Comparison of ENCODE assay signal across 15 cellular contexts in the genomic region with DNA sequence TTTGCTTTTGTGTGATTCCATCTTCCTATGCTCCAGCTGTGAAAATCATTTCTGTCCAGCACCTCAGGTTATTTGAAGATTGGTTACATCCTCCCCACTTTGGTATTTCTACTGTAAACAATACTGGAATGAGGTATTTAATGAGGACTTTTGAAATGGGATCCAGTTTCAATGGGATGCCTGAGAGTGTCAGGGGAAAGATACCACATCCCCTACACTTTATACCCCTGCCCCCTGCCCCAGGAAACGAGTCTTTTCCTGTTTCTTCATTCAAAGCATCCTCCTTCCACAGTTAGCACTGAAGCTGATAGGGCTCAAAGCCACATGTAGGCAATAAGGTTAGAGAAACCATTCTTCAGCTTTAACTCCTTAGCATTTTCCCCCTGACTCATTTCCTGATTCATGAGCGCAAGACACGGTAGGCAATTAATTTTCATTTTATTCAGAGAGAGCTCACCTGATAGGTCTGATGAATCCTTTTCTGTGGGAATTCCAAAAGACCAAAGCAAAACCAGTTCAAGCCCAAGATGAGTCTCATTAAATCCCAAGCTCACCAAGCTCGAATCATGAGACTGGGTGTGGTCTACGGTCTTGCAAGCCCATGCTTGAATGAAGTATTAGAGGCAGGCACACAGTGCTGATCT.
DNase-seq lines count a peak whose midpoint lies in the region; ATAC-seq and TF ChIP-seq lines count a peak whose summit lies in the region.
"Had no signal": no experiment of that assay in that cellular context is flagged by ENCODE, and none has a peak within 500 bp of the region (broad histone marks: within the 10 kb centered on the region; RNA-seq: fewer than 3 reads in every experiment).

No MANE protein-coding gene starts in this region.

- no peak for TF ChIP-seq CTCF in activated CD8-positive, alpha-beta T cell treated with anti-CD3 and anti-CD28 coated beads for 36 hours (IDR thresholded peaks at IDR 0.05)
- TF ChIP-seq CTCF in endothelial cell (IDR thresholded peaks at IDR 0.05; ENCODE audit: unreplicated experiment) = no peak

- no peak for DNase-seq in activated CD8-positive, alpha-beta T cell treated with anti-CD3 and anti-CD28 coated beads for 36 hours
- DNase-seq in activated CD8-positive, alpha-beta T cell treated with anti-CD3 and anti-CD28 coated beads, Interleukin-2, amount 10 ng/mL, durations not matched to agents 7 days and 5 days = no peak
- DNase-seq in RPMI7951 (ENCODE audit: low read depth) = peak; percentile 55
- no peak for DNase-seq in endothelial cell (ENCODE audit: low spot score)
- DNase-seq in stimulated activated naive CD8-positive, alpha-beta T cell treated with anti-CD3 and anti-CD28 coated beads, Interleukin-15, Interleukin-2, amounts not matched to agents 100 U/mL and 50 U/mL, for 24 hours = no peak
- no peak for DNase-seq in NCI-H82 (lab: John Stamatoyannopoulos, UW)
- DNase-seq: activated B cell treated with CpG ODN at 0.5 μM for 24 hours; amygdala; Karpas-422; NCI-H2029 treated with DMSO at 0.1 percent for 48 hours; NK-92 treated with Interleukin-12 subunit alpha and Interleukin-12 subunit beta, amount 100 ng/mL, for 24 hours; ovary; small intestine had no signal

- CTCF ChIA-PET in activated CD8-positive, alpha-beta T cell treated with anti-CD3 and anti-CD28 coated beads for 36 hours (lab: Charles Lee) = interaction anchor here (0.8 to 1.5 kb wide), 2 partner anchors 105 to 166 kb away, joined by 3 to 12 read pairs; no protein-coding TSS in a partner anchor
- CTCF ChIA-PET in activated CD8-positive, alpha-beta T cell treated with anti-CD3 and anti-CD28 coated beads, Interleukin-2, amount 10 ng/mL, durations not matched to agents 7 days and 5 days (lab: Charles Lee) = interaction anchor here (1.4 to 2.5 kb wide), 4 partner anchors 12 to 167 kb away, joined by 3 to 12 read pairs (median 5); no protein-coding TSS in a partner anchor

- no peak overlapping the region for H3K4me3 Mint-ChIP-seq in activated CD8-positive, alpha-beta T cell treated with anti-CD3 and anti-CD28 coated beads for 36 hours
- no peak overlapping the region for H3K4me3 Mint-ChIP-seq in activated CD8-positive, alpha-beta T cell treated with anti-CD3 and anti-CD28 coated beads, Interleukin-2, amount 10 ng/mL, durations not matched to agents 7 days and 5 days
- H3K4me3 Mint-ChIP-seq in endothelial cell (ENCODE audit: unreplicated experiment) = no peak overlapping the region
- H3K4me3 Mint-ChIP-seq: activated B cell treated with CpG ODN at 0.5 μM for 24 hours had no signal

- no peaks in the 10 kb centered on the region for H3K27me3 Mint-ChIP-seq in activated CD8-positive, alpha-beta T cell treated with anti-CD3 and anti-CD28 coated beads for 36 hours
- H3K27me3 Mint-ChIP-seq in activated CD8-positive, alpha-beta T cell treated with anti-CD3 and anti-CD28 coated beads, Interleukin-2, amount 10 ng/mL, durations not matched to agents 7 days and 5 days (ENCODE audit: low read depth) = peaks cover 6% of the 10 kb centered on the region
- no peaks in the 10 kb centered on the region for H3K27me3 Mint-ChIP-seq in endothelial cell (ENCODE audit: unreplicated experiment)

- H3K36me3 Mint-ChIP-seq in activated CD8-positive, alpha-beta T cell treated with anti-CD3 and anti-CD28 coated beads for 36 hours (ENCODE audit: low read depth) = no peaks in the 10 kb centered on the region
- no peaks in the 10 kb centered on the region for H3K36me3 Mint-ChIP-seq in activated CD8-positive, alpha-beta T cell treated with anti-CD3 and anti-CD28 coated beads, Interleukin-2, amount 10 ng/mL, durations not matched to agents 7 days and 5 days (ENCODE audit: low read depth)
- no peaks in the 10 kb centered on the region for H3K36me3 Mint-ChIP-seq in endothelial cell (ENCODE audit: low read depth, unreplicated experiment)

- POLR2A ChIA-PET in activated CD8-positive, alpha-beta T cell treated with anti-CD3 and anti-CD28 coated beads for 36 hours (lab: Charles Lee) = interaction anchor here (0.6 kb wide), 1 partner anchor 147 kb away, joined by 3 read pairs; no protein-coding TSS in a partner anchor
- POLR2A ChIA-PET in activated CD8-positive, alpha-beta T cell treated with anti-CD3 and anti-CD28 coated beads, Interleukin-2, amount 10 ng/mL, durations not matched to agents 7 days and 5 days (lab: Charles Lee) = interaction anchor here (0.6 kb wide), 1 partner anchor 520 kb away, joined by 4 read pairs; no protein-coding TSS in a partner anchor

- no peaks in the 10 kb centered on the region for H3K9me3 Mint-ChIP-seq in activated CD8-positive, alpha-beta T cell treated with anti-CD3 and anti-CD28 coated beads for 36 hours
- no peaks in the 10 kb centered on the region for H3K9me3 Mint-ChIP-seq in activated CD8-positive, alpha-beta T cell treated with anti-CD3 and anti-CD28 coated beads, Interleukin-2, amount 10 ng/mL, durations not matched to agents 7 days and 5 days (ENCODE audit: insufficient read depth)
- no peaks in the 10 kb centered on the region for H3K9me3 Mint-ChIP-seq in endothelial cell (ENCODE audit: unreplicated experiment)
- H3K9me3 Mint-ChIP-seq: activated B cell treated with CpG ODN at 0.5 μM for 24 hours had no signal

- intact Hi-C loops in activated CD8-positive, alpha-beta T cell treated with anti-CD3 and anti-CD28 coated beads for 36 hours (cut with micrococcal nuclease) = no loop called here

- H3K27ac Mint-ChIP-seq in activated CD8-positive, alpha-beta T cell treated with anti-CD3 and anti-CD28 coated beads for 36 hours = no peak overlapping the region
- no peak overlapping the region for H3K27ac Mint-ChIP-seq in activated CD8-positive, alpha-beta T cell treated with anti-CD3 and anti-CD28 coated beads, Interleukin-2, amount 10 ng/mL, durations not matched to agents 7 days and 5 days
- H3K27ac Mint-ChIP-seq in endothelial cell (ENCODE audit: unreplicated experiment) = peak overlapping the region; percentile 50
- H3K27ac Mint-ChIP-seq: activated B cell treated with CpG ODN at 0.5 μM for 24 hours had no signal

- peak; percentile 27 for ATAC-seq in activated CD8-positive, alpha-beta T cell treated with anti-CD3 and anti-CD28 coated beads for 36 hours
- ATAC-seq in activated CD8-positive, alpha-beta T cell treated with anti-CD3 and anti-CD28 coated beads, Interleukin-2, amount 10 ng/mL, durations not matched to agents 7 days and 5 days = no peak
- peak; percentile 32 for ATAC-seq in stimulated activated naive CD8-positive, alpha-beta T cell treated with anti-CD3 and anti-CD28 coated beads, Interleukin-15, Interleukin-2, amounts not matched to agents 100 U/mL and 50 U/mL, for 24 hours
- ATAC-seq in HG03442 (IDR thresholded peaks at IDR 0.05; ENCODE audit: unreplicated experiment) (no peak), HG02852 (IDR thresholded peaks at IDR 0.05; ENCODE audit: unreplicated experiment) (no peak)

- peaks cover 13% of the 10 kb centered on the region for H3K4me1 Mint-ChIP-seq in activated CD8-positive, alpha-beta T cell treated with anti-CD3 and anti-CD28 coated beads for 36 hours (ENCODE audit: low read depth)
- H3K4me1 Mint-ChIP-seq in activated CD8-positive, alpha-beta T cell treated with anti-CD3 and anti-CD28 coated beads, Interleukin-2, amount 10 ng/mL, durations not matched to agents 7 days and 5 days (ENCODE audit: low read depth) = peaks cover 20% of the 10 kb centered on the region
- peaks cover 38% of the 10 kb centered on the region for H3K4me1 Mint-ChIP-seq in endothelial cell (ENCODE audit: unreplicated experiment)
- H3K4me1 Mint-ChIP-seq: activated B cell treated with CpG ODN at 0.5 μM for 24 hours had no signal

Comparison
In these comparisons a context has a peak if more than half of its experiments do, and no peak if none do; other contexts are left out.
1. ATAC-seq: peak in activated CD8-positive, alpha-beta T cell treated with anti-CD3 and anti-CD28 coated beads for 36 hours (single experiment) and stimulated activated naive CD8-positive, alpha-beta T cell treated with anti-CD3 and anti-CD28 coated beads, Interleukin-15, Interleukin-2, amounts not matched to agents 100 U/mL and 50 U/mL, for 24 hours (single experiment); none in activated CD8-positive, alpha-beta T cell treated with anti-CD3 and anti-CD28 coated beads, Interleukin-2, amount 10 ng/mL, durations not matched to agents 7 days and 5 days (single experiment), HG03442 (single experiment) and HG02852 (single experiment).